Comparison of ENCODE assay signal across 8 cellular contexts in genomic region chr13:37669845-37670244, GRCh38.
"Had no signal": no experiment of that assay in that cellular context is flagged by ENCODE, and none has a peak within 500 bp of the region (broad histone marks: within the 10 kb centered on the region; RNA-seq: fewer than 3 reads in every experiment).

No MANE protein-coding gene starts in this region.

- H3K9ac ChIP-seq: GM23248 had no signal

- H3K9me3 Mint-ChIP-seq: IgD-negative memory B cell had no signal

- H3K27ac ChIP-seq: GM23248, HL-60 had no signal

- H3K4me3 Mint-ChIP-seq: HFFc6, IgD-negative memory B cell had no signal

- H3K27me3 Mint-ChIP-seq: IgD-negative memory B cell had no signal

- H3K36me3 Mint-ChIP-seq: IgD-negative memory B cell had no signal

- H3K9me3 ChIP-seq: HAP-1 had no signal

- H3K27ac Mint-ChIP-seq: HFFc6, IgD-negative memory B cell had no signal

- ATAC-seq: HCT116, HepG2 had no signal

- H3K4me1 Mint-ChIP-seq: IgD-negative memory B cell had no signal

- H3K4me1 ChIP-seq: HAP-1 had no signal

- H3K4me3 ChIP-seq: GM23248, HAP-1 had no signal

- DNase-seq: GM23248, H7, HFFc6 had no signal

- H3K36me3 ChIP-seq: HAP-1 had no signal
